8 cellular contexts compared by ENCODE assay signal in genomic region chr17:51372345-51373004, GRCh38.
A peak's percentile ranks its signal among the peaks of the same experiment; 100 is the strongest.
DNase-seq lines count a peak whose midpoint lies in the region; ATAC-seq and TF ChIP-seq lines count a peak whose summit lies in the region.

No MANE protein-coding gene starts in this region.

- no peaks in the 10 kb centered on the region for H3K36me3 ChIP-seq in iPS-20b (ENCODE audit: insufficient read depth, low read depth, low read length)

- no peaks in the 10 kb centered on the region for H3K36me3 Mint-ChIP-seq in immature natural killer cell

- peaks cover 0 to 2% (median 0%) of the 10 kb centered on the region in 6 donors for H3K9me3 Mint-ChIP-seq in immature natural killer cell

- no peak overlapping the region for H3K27ac Mint-ChIP-seq in immature natural killer cell

- peak overlapping the region; percentile 48 for H3K27ac ChIP-seq in iPS-20b (ENCODE audit: low read length)

- peak; percentile 60 for DNase-seq in ACHN
- peak; percentile 91 for DNase-seq in GM12865 (ENCODE audit: low read depth)
- DNase-seq in NCI-H2171 treated with DMSO at 0.1 percent for 48 hours (lab: John Stamatoyannopoulos, UW), result peak; percentile 90
- peak; percentile 46 for DNase-seq in amniotic epithelial cell (ENCODE audit: low read depth)
- no peak for DNase-seq in activated CD4-positive, CD25-positive, alpha-beta regulatory T cell treated with anti-CD3 and anti-CD28 coated beads, Interleukin-2, amount 50 U/mL, for 72 hours
- no peak for DNase-seq in immature natural killer cell

- H3K27me3 Mint-ChIP-seq in immature natural killer cell (ENCODE audit: low read depth in 3 of 3), result peaks cover 2 to 3% (median 3%) of the 10 kb centered on the region in 3 donors

- no peaks in the 10 kb centered on the region for H3K27me3 ChIP-seq in iPS-20b (ENCODE audit: insufficient read depth, low read length)

- in situ Hi-C loops in ACHN (cut with HindIII; ENCODE audit: low pct_ligation_motif_present, low pct_unique_long_range_greater_than_20kb, low sequenced_read_pairs), result no loop called here

- H3K4me1 ChIP-seq in iPS-20b (ENCODE audit: insufficient read depth, low read length), result peaks cover 31% of the 10 kb centered on the region

- peak; percentile 77 for ATAC-seq in HG02852 (IDR thresholded peaks at IDR 0.05; ENCODE audit: unreplicated experiment)

- no peak for TF ChIP-seq CTCF in GM12865 (IDR thresholded peaks at IDR 0.05; ENCODE audit: insufficient read depth, low read depth, low read length, missing control alignments)

- H3K9ac ChIP-seq in iPS-20b (ENCODE audit: low read depth, low read length), result peak overlapping the region; percentile 55; the same call in 1 of the 2 replicates

- peaks cover 0 to 2% of the 10 kb centered on the region in 2 donors for H3K4me1 Mint-ChIP-seq in immature natural killer cell

- H3K4me3 Mint-ChIP-seq in immature natural killer cell, result no peak overlapping the region

- H3K4me3 ChIP-seq in GM12865 (ENCODE audit: low read depth, low read length) (peak overlapping the region; percentile 45), iPS-20b (ENCODE audit: low read length) (peak overlapping the region; percentile 20; the same call in 1 of the 2 replicates)

- H3K9me3 ChIP-seq in iPS-20b (ENCODE audit: insufficient read depth, low read depth, low read length), result no peaks in the 10 kb centered on the region

Comparison
In these comparisons a context has a peak if more than half of its experiments do, and no peak if none do; other contexts are left out.
1. DNase-seq: peak in ACHN (single experiment), GM12865 (single experiment), NCI-H2171 treated with DMSO at 0.1 percent for 48 hours (single experiment) and amniotic epithelial cell (single experiment); none in activated CD4-positive, CD25-positive, alpha-beta regulatory T cell treated with anti-CD3 and anti-CD28 coated beads, Interleukin-2, amount 50 U/mL, for 72 hours (single experiment) and immature natural killer cell (0 of 3).